Comparison of ENCODE assay signal across 1 cellular context in the genomic region with DNA sequence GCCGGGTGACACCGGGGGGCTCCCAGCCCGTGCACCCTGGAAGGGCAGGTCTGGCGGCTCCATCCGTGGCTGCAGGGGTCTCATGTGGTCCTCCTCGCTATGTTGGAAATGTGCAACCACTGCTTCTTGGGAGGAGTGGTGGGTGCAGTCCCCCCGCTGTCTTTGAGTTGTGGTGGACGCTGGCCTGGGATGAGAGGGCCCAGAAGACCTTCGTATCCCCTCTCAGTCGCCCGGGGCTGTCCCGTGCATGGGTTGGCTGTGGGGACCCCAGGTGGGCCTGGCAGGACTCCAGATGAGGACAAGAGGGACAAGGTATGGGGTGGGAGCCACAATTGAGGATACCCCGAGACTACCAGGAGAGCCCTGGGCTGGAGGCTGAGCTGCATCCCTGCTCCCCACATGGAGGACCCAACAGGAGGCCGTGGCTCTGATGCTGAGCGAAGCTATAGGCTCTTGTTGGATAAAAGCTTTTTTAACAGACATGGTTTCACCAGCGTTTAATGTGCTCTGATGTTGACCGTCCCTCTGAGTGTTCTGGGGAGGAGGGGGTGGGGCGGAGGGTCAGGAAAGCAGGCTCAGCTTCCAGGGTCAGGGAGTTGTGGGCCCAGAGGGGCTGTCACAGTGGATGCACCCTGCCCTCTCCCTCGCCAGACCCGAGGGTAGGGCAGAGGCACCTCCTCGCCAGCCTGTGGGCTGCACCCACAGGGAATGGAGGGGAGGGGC.
TF ChIP-seq lines count a peak whose summit lies in the region.

No MANE protein-coding gene starts in this region.

TF ChIP-seq in HepG2, 621 proteins besides CTCF, POLR2A, EP300 and RAD21 (continues in another document):
- TF ChIP-seq, protein P1, sequence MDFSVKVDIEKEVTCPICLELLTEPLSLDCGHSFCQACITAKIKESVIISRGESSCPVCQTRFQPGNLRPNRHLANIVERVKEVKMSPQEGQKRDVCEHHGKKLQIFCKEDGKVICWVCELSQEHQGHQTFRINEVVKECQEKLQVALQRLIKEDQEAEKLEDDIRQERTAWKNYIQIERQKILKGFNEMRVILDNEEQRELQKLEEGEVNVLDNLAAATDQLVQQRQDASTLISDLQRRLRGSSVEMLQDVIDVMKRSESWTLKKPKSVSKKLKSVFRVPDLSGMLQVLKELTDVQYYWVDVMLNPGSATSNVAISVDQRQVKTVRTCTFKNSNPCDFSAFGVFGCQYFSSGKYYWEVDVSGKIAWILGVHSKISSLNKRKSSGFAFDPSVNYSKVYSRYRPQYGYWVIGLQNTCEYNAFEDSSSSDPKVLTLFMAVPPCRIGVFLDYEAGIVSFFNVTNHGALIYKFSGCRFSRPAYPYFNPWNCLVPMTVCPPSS (IDR thresholded peaks at IDR 0.05) = no peak
- TF ChIP-seq, protein P2, sequence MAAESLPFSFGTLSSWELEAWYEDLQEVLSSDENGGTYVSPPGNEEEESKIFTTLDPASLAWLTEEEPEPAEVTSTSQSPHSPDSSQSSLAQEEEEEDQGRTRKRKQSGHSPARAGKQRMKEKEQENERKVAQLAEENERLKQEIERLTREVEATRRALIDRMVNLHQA (CRISPR knock-in tag; IDR thresholded peaks at IDR 0.05) = no peak
- TF ChIP-seq ZNF674 (CRISPR knock-in tag; IDR thresholded peaks at IDR 0.05; ENCODE audit: low read depth) (no peak), NCOA5 (CRISPR knock-in tag; IDR thresholded peaks at IDR 0.05) (no peak), ZNF136 (CRISPR knock-in tag; IDR thresholded peaks at IDR 0.05; ENCODE audit: low read depth) (no peak), NONO (IDR thresholded peaks at IDR 0.05) (no peak), NONO (CRISPR knock-in tag; conservative IDR thresholded peaks at IDR 0.05) (0 out of 2 replicates have a peak, but pooled peaks have one; percentile 9), PAF1 (CRISPR knock-in tag; IDR thresholded peaks at IDR 0.05) (no peak), ZNF44 (CRISPR knock-in tag; IDR thresholded peaks at IDR 0.05) (0 out of 2 replicates have a peak, but pooled peaks have one; percentile 36), ERF (CRISPR knock-in tag; IDR thresholded peaks at IDR 0.05) (no peak), MED13 (CRISPR knock-in tag; IDR thresholded peaks at IDR 0.05) (no peak), ZNF619 (CRISPR knock-in tag; IDR thresholded peaks at IDR 0.05) (no peak), ZNF552 (CRISPR knock-in tag; IDR thresholded peaks at IDR 0.05; ENCODE audit: borderline replicate concordance) (no peak), PHF8 (CRISPR knock-in tag; IDR thresholded peaks at IDR 0.05) (no peak), MLLT10 (CRISPR knock-in tag; IDR thresholded peaks at IDR 0.05) (no peak), GTF2F1 (IDR thresholded peaks at IDR 0.05; ENCODE audit: low read length) (no peak), MEIS2 (CRISPR knock-in tag; IDR thresholded peaks at IDR 0.05) (0 out of 2 replicates have a peak, but pooled peaks have one; percentile 4), IKZF4 (CRISPR knock-in tag; IDR thresholded peaks at IDR 0.05; ENCODE audit: borderline replicate concordance, low read depth, not compliant biosample characterization) (no peak), GZF1 (CRISPR knock-in tag; IDR thresholded peaks at IDR 0.05) (no peak), ZNF761 (CRISPR knock-in tag; conservative IDR thresholded peaks at IDR 0.05) (no peak), MYNN (CRISPR knock-in tag; IDR thresholded peaks at IDR 0.05; ENCODE audit: low read depth) (no peak), AKAP8 (CRISPR knock-in tag; IDR thresholded peaks at IDR 0.05) (no peak), RFXANK (CRISPR knock-in tag; IDR thresholded peaks at IDR 0.05) (no peak), SAFB2 (CRISPR knock-in tag; IDR thresholded peaks at IDR 0.05; ENCODE audit: borderline replicate concordance, low read depth) (0 out of 2 replicates have a peak, but pooled peaks have one; percentile 2), ZNF501 (CRISPR knock-in tag; IDR thresholded peaks at IDR 0.05) (no peak)
- TF ChIP-seq, protein P3, sequence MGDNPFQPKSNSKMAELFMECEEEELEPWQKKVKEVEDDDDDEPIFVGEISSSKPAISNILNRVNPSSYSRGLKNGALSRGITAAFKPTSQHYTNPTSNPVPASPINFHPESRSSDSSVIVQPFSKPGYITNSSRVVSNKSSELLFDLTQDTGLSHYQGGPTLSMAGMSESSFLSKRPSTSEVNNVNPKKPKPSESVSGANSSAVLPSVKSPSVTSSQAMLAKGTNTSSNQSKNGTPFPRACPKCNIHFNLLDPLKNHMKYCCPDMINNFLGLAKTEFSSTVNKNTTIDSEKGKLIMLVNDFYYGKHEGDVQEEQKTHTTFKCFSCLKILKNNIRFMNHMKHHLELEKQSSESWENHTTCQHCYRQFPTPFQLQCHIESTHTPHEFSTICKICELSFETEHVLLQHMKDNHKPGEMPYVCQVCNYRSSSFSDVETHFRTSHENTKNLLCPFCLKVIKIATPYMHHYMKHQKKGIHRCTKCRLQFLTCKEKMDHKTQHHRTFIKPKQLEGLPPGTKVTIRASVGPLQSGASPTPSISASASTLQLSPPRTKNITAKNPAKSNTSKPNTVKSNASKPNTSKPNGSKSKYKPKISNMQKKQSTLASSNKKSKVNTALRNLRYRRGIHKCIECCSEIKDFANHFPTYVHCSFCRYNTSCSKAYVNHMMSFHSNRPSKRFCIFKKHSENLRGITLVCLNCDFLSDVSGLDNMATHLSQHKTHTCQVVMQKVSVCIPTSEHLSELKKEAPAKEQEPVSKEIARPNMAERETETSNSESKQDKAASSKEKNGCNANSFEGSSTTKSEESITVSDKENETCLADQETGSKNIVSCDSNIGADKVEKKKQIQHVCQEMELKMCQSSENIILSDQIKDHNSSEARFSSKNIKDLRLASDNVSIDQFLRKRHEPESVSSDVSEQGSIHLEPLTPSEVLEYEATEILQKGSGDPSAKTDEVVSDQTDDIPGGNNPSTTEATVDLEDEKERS (CRISPR knock-in tag; IDR thresholded peaks at IDR 0.05) = 0 out of 2 replicates have a peak, but pooled peaks have one; percentile 34
- TF ChIP-seq, protein P4, sequence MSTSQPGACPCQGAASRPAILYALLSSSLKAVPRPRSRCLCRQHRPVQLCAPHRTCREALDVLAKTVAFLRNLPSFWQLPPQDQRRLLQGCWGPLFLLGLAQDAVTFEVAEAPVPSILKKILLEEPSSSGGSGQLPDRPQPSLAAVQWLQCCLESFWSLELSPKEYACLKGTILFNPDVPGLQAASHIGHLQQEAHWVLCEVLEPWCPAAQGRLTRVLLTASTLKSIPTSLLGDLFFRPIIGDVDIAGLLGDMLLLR (CRISPR knock-in tag; IDR thresholded peaks at IDR 0.05) = 0 out of 2 replicates have a peak, but pooled peaks have one; percentile 7
- TF ChIP-seq, protein P5, sequence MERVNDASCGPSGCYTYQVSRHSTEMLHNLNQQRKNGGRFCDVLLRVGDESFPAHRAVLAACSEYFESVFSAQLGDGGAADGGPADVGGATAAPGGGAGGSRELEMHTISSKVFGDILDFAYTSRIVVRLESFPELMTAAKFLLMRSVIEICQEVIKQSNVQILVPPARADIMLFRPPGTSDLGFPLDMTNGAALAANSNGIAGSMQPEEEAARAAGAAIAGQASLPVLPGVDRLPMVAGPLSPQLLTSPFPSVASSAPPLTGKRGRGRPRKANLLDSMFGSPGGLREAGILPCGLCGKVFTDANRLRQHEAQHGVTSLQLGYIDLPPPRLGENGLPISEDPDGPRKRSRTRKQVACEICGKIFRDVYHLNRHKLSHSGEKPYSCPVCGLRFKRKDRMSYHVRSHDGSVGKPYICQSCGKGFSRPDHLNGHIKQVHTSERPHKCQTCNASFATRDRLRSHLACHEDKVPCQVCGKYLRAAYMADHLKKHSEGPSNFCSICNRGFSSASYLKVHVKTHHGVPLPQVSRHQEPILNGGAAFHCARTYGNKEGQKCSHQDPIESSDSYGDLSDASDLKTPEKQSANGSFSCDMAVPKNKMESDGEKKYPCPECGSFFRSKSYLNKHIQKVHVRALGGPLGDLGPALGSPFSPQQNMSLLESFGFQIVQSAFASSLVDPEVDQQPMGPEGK (CRISPR knock-in tag; IDR thresholded peaks at IDR 0.05) = 0 out of 2 replicates have a peak, but pooled peaks have one; percentile 31
- TF ChIP-seq, protein P6, sequence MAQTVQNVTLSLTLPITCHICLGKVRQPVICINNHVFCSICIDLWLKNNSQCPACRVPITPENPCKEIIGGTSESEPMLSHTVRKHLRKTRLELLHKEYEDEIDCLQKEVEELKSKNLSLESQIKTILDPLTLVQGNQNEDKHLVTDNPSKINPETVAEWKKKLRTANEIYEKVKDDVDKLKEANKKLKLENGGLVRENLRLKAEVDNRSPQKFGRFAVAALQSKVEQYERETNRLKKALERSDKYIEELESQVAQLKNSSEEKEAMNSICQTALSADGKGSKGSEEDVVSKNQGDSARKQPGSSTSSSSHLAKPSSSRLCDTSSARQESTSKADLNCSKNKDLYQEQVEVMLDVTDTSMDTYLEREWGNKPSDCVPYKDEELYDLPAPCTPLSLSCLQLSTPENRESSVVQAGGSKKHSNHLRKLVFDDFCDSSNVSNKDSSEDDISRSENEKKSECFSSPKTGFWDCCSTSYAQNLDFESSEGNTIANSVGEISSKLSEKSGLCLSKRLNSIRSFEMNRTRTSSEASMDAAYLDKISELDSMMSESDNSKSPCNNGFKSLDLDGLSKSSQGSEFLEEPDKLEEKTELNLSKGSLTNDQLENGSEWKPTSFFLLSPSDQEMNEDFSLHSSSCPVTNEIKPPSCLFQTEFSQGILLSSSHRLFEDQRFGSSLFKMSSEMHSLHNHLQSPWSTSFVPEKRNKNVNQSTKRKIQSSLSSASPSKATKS (CRISPR knock-in tag; IDR thresholded peaks at IDR 0.05) = no peak
- TF ChIP-seq, protein P7, sequence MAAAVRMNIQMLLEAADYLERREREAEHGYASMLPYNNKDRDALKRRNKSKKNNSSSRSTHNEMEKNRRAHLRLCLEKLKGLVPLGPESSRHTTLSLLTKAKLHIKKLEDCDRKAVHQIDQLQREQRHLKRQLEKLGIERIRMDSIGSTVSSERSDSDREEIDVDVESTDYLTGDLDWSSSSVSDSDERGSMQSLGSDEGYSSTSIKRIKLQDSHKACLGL (CRISPR knock-in tag; IDR thresholded peaks at IDR 0.05) = no peak
- TF ChIP-seq, protein P8, sequence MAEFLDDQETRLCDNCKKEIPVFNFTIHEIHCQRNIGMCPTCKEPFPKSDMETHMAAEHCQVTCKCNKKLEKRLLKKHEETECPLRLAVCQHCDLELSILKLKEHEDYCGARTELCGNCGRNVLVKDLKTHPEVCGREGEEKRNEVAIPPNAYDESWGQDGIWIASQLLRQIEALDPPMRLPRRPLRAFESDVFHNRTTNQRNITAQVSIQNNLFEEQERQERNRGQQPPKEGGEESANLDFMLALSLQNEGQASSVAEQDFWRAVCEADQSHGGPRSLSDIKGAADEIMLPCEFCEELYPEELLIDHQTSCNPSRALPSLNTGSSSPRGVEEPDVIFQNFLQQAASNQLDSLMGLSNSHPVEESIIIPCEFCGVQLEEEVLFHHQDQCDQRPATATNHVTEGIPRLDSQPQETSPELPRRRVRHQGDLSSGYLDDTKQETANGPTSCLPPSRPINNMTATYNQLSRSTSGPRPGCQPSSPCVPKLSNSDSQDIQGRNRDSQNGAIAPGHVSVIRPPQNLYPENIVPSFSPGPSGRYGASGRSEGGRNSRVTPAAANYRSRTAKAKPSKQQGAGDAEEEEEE (CRISPR knock-in tag; IDR thresholded peaks at IDR 0.05; ENCODE audit: borderline replicate concordance) = no peak
- TF ChIP-seq, protein P9, sequence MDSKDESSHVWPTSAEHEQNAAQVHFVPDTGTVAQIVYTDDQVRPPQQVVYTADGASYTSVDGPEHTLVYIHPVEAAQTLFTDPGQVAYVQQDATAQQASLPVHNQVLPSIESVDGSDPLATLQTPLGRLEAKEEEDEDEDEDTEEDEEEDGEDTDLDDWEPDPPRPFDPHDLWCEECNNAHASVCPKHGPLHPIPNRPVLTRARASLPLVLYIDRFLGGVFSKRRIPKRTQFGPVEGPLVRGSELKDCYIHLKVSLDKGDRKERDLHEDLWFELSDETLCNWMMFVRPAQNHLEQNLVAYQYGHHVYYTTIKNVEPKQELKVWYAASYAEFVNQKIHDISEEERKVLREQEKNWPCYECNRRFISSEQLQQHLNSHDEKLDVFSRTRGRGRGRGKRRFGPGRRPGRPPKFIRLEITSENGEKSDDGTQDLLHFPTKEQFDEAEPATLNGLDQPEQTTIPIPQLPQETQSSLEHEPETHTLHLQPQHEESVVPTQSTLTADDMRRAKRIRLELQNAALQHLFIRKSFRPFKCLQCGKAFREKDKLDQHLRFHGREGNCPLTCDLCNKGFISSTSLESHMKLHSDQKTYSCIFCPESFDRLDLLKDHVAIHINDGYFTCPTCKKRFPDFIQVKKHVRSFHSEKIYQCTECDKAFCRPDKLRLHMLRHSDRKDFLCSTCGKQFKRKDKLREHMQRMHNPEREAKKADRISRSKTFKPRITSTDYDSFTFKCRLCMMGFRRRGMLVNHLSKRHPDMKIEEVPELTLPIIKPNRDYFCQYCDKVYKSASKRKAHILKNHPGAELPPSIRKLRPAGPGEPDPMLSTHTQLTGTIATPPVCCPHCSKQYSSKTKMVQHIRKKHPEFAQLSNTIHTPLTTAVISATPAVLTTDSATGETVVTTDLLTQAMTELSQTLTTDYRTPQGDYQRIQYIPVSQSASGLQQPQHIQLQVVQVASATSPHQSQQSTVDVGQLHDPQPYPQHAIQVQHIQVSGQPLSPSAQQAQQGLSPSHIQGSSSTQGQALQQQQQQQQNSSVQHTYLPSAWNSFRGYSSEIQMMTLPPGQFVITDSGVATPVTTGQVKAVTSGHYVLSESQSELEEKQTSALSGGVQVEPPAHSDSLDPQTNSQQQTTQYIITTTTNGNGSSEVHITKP (CRISPR knock-in tag; IDR thresholded peaks at IDR 0.05; ENCODE audit: low read depth) = no peak
- TF ChIP-seq, protein P10, sequence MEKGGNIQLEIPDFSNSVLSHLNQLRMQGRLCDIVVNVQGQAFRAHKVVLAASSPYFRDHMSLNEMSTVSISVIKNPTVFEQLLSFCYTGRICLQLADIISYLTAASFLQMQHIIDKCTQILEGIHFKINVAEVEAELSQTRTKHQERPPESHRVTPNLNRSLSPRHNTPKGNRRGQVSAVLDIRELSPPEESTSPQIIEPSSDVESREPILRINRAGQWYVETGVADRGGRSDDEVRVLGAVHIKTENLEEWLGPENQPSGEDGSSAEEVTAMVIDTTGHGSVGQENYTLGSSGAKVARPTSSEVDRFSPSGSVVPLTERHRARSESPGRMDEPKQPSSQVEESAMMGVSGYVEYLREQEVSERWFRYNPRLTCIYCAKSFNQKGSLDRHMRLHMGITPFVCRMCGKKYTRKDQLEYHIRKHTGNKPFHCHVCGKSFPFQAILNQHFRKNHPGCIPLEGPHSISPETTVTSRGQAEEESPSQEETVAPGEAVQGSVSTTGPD (CRISPR knock-in tag; IDR thresholded peaks at IDR 0.05) = no peak
